Comparison of ENCODE assay signal across 13 cellular contexts in genomic region chr12:92528586-92528985, GRCh38.
DNase-seq lines count a peak whose midpoint lies in the region; ATAC-seq and TF ChIP-seq lines count a peak whose summit lies in the region.
"Had no signal": no experiment of that assay in that cellular context is flagged by ENCODE, and none has a peak within 500 bp of the region (broad histone marks: within the 10 kb centered on the region; RNA-seq: fewer than 3 reads in every experiment).

No MANE protein-coding gene starts in this region.

- H3K27ac Mint-ChIP-seq in activated CD8-positive, alpha-beta T cell treated with anti-CD3 and anti-CD28 coated beads for 36 hours, result no peak overlapping the region
- H3K27ac Mint-ChIP-seq in activated CD8-positive, alpha-beta T cell treated with anti-CD3 and anti-CD28 coated beads, Interleukin-2, amount 10 ng/mL, durations not matched to agents 7 days and 5 days, result no peak overlapping the region
- H3K27ac Mint-ChIP-seq: B cell; CD8-positive, alpha-beta T cell had no signal

- intact Hi-C loops in activated CD8-positive, alpha-beta T cell treated with anti-CD3 and anti-CD28 coated beads for 36 hours (cut with micrococcal nuclease), result no loop called here

- TF ChIP-seq CTCF in activated CD8-positive, alpha-beta T cell treated with anti-CD3 and anti-CD28 coated beads for 36 hours (IDR thresholded peaks at IDR 0.05), result no peak
- TF ChIP-seq CTCF in GM10248 (IDR thresholded peaks at IDR 0.05; ENCODE audit: control extremely low read depth, extremely low read depth, low read depth, missing control alignments), result no peak

- peaks cover 2% of the 10 kb centered on the region for H3K36me3 Mint-ChIP-seq in activated CD8-positive, alpha-beta T cell treated with anti-CD3 and anti-CD28 coated beads for 36 hours (ENCODE audit: low read depth)
- peaks cover 12% of the 10 kb centered on the region for H3K36me3 Mint-ChIP-seq in activated CD8-positive, alpha-beta T cell treated with anti-CD3 and anti-CD28 coated beads, Interleukin-2, amount 10 ng/mL, durations not matched to agents 7 days and 5 days (ENCODE audit: low read depth)
- H3K36me3 Mint-ChIP-seq: CD8-positive, alpha-beta T cell had no signal

- H3K4me3 Mint-ChIP-seq in activated CD8-positive, alpha-beta T cell treated with anti-CD3 and anti-CD28 coated beads for 36 hours, result no peak overlapping the region
- no peak overlapping the region for H3K4me3 Mint-ChIP-seq in activated CD8-positive, alpha-beta T cell treated with anti-CD3 and anti-CD28 coated beads, Interleukin-2, amount 10 ng/mL, durations not matched to agents 7 days and 5 days
- H3K4me3 Mint-ChIP-seq: B cell; CD8-positive, alpha-beta T cell had no signal

- H3K27me3 Mint-ChIP-seq in activated CD8-positive, alpha-beta T cell treated with anti-CD3 and anti-CD28 coated beads for 36 hours, result no peaks in the 10 kb centered on the region
- no peaks in the 10 kb centered on the region for H3K27me3 Mint-ChIP-seq in activated CD8-positive, alpha-beta T cell treated with anti-CD3 and anti-CD28 coated beads, Interleukin-2, amount 10 ng/mL, durations not matched to agents 7 days and 5 days (ENCODE audit: low read depth)
- H3K27me3 Mint-ChIP-seq: B cell had no signal

- peaks cover 26% of the 10 kb centered on the region for H3K4me1 Mint-ChIP-seq in activated CD8-positive, alpha-beta T cell treated with anti-CD3 and anti-CD28 coated beads for 36 hours (ENCODE audit: low read depth)
- peaks cover 10% of the 10 kb centered on the region for H3K4me1 Mint-ChIP-seq in activated CD8-positive, alpha-beta T cell treated with anti-CD3 and anti-CD28 coated beads, Interleukin-2, amount 10 ng/mL, durations not matched to agents 7 days and 5 days (ENCODE audit: low read depth)

- CTCF ChIA-PET in activated CD8-positive, alpha-beta T cell treated with anti-CD3 and anti-CD28 coated beads for 36 hours (lab: Charles Lee), result no interaction called here
- CTCF ChIA-PET in activated CD8-positive, alpha-beta T cell treated with anti-CD3 and anti-CD28 coated beads, Interleukin-2, amount 10 ng/mL, durations not matched to agents 7 days and 5 days (lab: Charles Lee), result no interaction called here
- CTCF ChIA-PET in GM10248 (lab: Yijun Ruan, JAX), result no interaction called here

- POLR2A ChIA-PET in activated CD8-positive, alpha-beta T cell treated with anti-CD3 and anti-CD28 coated beads for 36 hours (lab: Charles Lee), result no interaction called here
- POLR2A ChIA-PET in activated CD8-positive, alpha-beta T cell treated with anti-CD3 and anti-CD28 coated beads, Interleukin-2, amount 10 ng/mL, durations not matched to agents 7 days and 5 days (lab: Charles Lee), result no interaction called here
- POLR2A ChIA-PET in GM10248 (lab: Yijun Ruan, JAX), result no interaction called here

- H3K9me3 Mint-ChIP-seq in activated CD8-positive, alpha-beta T cell treated with anti-CD3 and anti-CD28 coated beads for 36 hours, result peaks cover 4% of the 10 kb centered on the region
- no peaks in the 10 kb centered on the region for H3K9me3 Mint-ChIP-seq in activated CD8-positive, alpha-beta T cell treated with anti-CD3 and anti-CD28 coated beads, Interleukin-2, amount 10 ng/mL, durations not matched to agents 7 days and 5 days (ENCODE audit: insufficient read depth)

- ATAC-seq in activated CD8-positive, alpha-beta T cell treated with anti-CD3 and anti-CD28 coated beads for 36 hours, result peak; percentile 32
- ATAC-seq in activated CD8-positive, alpha-beta T cell treated with anti-CD3 and anti-CD28 coated beads, Interleukin-2, amount 10 ng/mL, durations not matched to agents 7 days and 5 days, result no peak
- peak; percentile 56 for ATAC-seq in GM19452 (IDR thresholded peaks at IDR 0.05; ENCODE audit: unreplicated experiment)
- ATAC-seq in HG03135 (IDR thresholded peaks at IDR 0.05; ENCODE audit: unreplicated experiment), result peak; percentile 52
- ATAC-seq in GM21737 (IDR thresholded peaks at IDR 0.05; ENCODE audit: unreplicated experiment), result no peak
- ATAC-seq: CD8-positive, alpha-beta T cell had no signal

- no peak for DNase-seq in activated CD8-positive, alpha-beta T cell treated with anti-CD3 and anti-CD28 coated beads for 36 hours
- no peak for DNase-seq in activated CD8-positive, alpha-beta T cell treated with anti-CD3 and anti-CD28 coated beads, Interleukin-2, amount 10 ng/mL, durations not matched to agents 7 days and 5 days
- no peak for DNase-seq in NCI-H2029 treated with DMSO at 0.1 percent for 48 hours (lab: John Stamatoyannopoulos, UW)
- DNase-seq in GM10248 (ENCODE audit: extremely low spot score), result no peak
- DNase-seq: CD8-positive, alpha-beta T cell; DMS 273 treated with DMSO at 0.1 percent for 48 hours; GM23248; Kasumi-1; KG1 had no signal

Comparison
In these comparisons a context has a peak if more than half of its experiments do, and no peak if none do; other contexts are left out.
1. ATAC-seq: peak in activated CD8-positive, alpha-beta T cell treated with anti-CD3 and anti-CD28 coated beads for 36 hours (single experiment), GM19452 (single experiment) and HG03135 (single experiment); none in activated CD8-positive, alpha-beta T cell treated with anti-CD3 and anti-CD28 coated beads, Interleukin-2, amount 10 ng/mL, durations not matched to agents 7 days and 5 days (single experiment) and GM21737 (single experiment).